ENCODE assay signal across 2 cellular contexts in the genomic region with DNA sequence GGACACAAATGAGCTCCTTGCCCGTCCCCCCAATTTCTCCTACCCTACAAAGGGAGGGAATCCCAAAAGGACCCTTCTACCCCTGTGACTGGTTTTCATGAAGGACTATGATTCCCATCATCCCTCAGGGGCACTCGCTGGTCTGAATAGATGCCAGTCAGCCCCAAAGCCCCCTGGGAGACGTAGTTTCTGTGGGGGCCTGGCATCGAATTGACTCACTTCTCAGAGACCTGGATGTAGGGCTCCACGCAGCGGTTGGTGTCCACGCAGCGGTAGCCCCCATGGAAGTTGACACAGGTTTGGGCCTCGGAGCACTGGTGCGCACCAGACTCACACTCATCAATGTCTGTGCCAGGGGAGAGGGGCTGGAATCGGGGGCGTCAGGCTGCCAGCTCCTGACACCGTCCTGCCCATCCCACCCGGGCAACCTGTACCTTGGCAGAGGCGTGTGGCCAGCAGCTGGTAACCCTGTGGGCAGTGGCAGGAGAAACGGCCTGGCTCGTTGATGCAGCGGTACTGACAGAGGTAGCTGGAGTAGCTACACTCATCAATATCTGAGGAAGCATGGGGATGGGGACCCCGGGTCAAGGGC.
TF ChIP-seq lines count a peak whose summit lies in the region.

No MANE protein-coding gene starts in this region.

TF ChIP-seq in GM23338, 12 proteins besides CTCF, POLR2A, EP300 and RAD21 (continues in another document):
- TF ChIP-seq NANOG (IDR thresholded peaks at IDR 0.05; ENCODE audit: borderline replicate concordance) (no peak), ZNF114 (CRISPR knock-in tag; IDR thresholded peaks at IDR 0.05) (no peak), EZH2 (IDR thresholded peaks at IDR 0.05; ENCODE audit: low read depth, unreplicated experiment) (no peak), STAT1 (IDR thresholded peaks at IDR 0.05; ENCODE audit: unreplicated experiment) (no peak), EZH2phosphoT487 (IDR thresholded peaks at IDR 0.05; ENCODE audit: unreplicated experiment) (no peak)
- TF ChIP-seq, protein P1, sequence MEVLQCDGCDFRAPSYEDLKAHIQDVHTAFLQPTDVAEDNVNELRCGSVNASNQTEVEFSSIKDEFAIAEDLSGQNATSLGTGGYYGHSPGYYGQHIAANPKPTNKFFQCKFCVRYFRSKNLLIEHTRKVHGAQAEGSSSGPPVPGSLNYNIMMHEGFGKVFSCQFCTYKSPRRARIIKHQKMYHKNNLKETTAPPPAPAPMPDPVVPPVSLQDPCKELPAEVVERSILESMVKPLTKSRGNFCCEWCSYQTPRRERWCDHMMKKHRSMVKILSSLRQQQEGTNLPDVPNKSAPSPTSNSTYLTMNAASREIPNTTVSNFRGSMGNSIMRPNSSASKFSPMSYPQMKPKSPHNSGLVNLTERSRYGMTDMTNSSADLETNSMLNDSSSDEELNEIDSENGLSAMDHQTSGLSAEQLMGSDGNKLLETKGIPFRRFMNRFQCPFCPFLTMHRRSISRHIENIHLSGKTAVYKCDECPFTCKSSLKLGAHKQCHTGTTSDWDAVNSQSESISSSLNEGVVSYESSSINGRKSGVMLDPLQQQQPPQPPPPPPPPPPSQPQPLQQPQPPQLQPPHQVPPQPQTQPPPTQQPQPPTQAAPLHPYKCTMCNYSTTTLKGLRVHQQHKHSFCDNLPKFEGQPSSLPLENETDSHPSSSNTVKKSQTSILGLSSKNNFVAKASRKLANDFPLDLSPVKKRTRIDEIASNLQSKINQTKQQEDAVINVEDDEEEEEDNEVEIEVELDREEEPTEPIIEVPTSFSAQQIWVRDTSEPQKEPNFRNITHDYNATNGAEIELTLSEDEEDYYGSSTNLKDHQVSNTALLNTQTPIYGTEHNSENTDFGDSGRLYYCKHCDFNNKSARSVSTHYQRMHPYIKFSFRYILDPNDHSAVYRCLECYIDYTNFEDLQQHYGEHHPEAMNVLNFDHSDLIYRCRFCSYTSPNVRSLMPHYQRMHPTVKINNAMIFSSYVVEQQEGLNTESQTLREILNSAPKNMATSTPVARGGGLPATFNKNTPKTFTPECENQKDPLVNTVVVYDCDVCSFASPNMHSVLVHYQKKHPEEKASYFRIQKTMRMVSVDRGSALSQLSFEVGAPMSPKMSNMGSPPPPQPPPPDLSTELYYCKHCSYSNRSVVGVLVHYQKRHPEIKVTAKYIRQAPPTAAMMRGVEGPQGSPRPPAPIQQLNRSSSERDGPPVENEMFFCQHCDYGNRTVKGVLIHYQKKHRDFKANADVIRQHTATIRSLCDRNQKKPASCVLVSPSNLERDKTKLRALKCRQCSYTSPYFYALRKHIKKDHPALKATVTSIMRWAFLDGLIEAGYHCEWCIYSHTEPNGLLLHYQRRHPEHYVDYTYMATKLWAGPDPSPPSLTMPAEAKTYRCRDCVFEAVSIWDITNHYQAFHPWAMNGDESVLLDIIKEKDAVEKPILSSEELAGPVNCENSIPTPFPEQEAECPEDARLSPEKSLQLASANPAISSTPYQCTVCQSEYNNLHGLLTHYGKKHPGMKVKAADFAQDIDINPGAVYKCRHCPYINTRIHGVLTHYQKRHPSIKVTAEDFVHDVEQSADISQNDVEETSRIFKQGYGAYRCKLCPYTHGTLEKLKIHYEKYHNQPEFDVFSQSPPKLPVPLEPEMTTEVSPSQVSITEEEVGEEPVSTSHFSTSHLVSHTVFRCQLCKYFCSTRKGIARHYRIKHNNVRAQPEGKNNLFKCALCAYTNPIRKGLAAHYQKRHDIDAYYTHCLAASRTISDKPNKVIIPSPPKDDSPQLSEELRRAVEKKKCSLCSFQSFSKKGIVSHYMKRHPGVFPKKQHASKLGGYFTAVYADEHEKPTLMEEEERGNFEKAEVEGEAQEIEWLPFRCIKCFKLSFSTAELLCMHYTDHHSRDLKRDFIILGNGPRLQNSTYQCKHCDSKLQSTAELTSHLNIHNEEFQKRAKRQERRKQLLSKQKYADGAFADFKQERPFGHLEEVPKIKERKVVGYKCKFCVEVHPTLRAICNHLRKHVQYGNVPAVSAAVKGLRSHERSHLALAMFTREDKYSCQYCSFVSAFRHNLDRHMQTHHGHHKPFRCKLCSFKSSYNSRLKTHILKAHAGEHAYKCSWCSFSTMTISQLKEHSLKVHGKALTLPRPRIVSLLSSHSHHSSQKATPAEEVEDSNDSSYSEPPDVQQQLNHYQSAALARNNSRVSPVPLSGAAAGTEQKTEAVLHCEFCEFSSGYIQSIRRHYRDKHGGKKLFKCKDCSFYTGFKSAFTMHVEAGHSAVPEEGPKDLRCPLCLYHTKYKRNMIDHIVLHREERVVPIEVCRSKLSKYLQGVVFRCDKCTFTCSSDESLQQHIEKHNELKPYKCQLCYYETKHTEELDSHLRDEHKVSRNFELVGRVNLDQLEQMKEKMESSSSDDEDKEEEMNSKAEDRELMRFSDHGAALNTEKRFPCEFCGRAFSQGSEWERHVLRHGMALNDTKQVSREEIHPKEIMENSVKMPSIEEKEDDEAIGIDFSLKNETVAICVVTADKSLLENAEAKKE (CRISPR knock-in tag; IDR thresholded peaks at IDR 0.05): no peak
- TF ChIP-seq, protein P2, sequence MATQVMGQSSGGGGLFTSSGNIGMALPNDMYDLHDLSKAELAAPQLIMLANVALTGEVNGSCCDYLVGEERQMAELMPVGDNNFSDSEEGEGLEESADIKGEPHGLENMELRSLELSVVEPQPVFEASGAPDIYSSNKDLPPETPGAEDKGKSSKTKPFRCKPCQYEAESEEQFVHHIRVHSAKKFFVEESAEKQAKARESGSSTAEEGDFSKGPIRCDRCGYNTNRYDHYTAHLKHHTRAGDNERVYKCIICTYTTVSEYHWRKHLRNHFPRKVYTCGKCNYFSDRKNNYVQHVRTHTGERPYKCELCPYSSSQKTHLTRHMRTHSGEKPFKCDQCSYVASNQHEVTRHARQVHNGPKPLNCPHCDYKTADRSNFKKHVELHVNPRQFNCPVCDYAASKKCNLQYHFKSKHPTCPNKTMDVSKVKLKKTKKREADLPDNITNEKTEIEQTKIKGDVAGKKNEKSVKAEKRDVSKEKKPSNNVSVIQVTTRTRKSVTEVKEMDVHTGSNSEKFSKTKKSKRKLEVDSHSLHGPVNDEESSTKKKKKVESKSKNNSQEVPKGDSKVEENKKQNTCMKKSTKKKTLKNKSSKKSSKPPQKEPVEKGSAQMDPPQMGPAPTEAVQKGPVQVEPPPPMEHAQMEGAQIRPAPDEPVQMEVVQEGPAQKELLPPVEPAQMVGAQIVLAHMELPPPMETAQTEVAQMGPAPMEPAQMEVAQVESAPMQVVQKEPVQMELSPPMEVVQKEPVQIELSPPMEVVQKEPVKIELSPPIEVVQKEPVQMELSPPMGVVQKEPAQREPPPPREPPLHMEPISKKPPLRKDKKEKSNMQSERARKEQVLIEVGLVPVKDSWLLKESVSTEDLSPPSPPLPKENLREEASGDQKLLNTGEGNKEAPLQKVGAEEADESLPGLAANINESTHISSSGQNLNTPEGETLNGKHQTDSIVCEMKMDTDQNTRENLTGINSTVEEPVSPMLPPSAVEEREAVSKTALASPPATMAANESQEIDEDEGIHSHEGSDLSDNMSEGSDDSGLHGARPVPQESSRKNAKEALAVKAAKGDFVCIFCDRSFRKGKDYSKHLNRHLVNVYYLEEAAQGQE (IDR thresholded peaks at IDR 0.05; ENCODE audit: unreplicated experiment): no peak
- TF ChIP-seq, protein P3, sequence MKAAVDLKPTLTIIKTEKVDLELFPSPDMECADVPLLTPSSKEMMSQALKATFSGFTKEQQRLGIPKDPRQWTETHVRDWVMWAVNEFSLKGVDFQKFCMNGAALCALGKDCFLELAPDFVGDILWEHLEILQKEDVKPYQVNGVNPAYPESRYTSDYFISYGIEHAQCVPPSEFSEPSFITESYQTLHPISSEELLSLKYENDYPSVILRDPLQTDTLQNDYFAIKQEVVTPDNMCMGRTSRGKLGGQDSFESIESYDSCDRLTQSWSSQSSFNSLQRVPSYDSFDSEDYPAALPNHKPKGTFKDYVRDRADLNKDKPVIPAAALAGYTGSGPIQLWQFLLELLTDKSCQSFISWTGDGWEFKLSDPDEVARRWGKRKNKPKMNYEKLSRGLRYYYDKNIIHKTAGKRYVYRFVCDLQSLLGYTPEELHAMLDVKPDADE (IDR thresholded peaks at IDR 0.05): peak; percentile 92

TF ChIP-seq in GM12878, 131 proteins besides CTCF, POLR2A, EP300 and RAD21:
- TF ChIP-seq SIX5 (IDR thresholded peaks at IDR 0.05; ENCODE audit: low read depth, low read length, severe bottlenecking): peak; percentile 80
- no peak for TF ChIP-seq NFXL1 (IDR thresholded peaks at IDR 0.05; ENCODE audit: borderline replicate concordance)
- TF ChIP-seq, protein P4, sequence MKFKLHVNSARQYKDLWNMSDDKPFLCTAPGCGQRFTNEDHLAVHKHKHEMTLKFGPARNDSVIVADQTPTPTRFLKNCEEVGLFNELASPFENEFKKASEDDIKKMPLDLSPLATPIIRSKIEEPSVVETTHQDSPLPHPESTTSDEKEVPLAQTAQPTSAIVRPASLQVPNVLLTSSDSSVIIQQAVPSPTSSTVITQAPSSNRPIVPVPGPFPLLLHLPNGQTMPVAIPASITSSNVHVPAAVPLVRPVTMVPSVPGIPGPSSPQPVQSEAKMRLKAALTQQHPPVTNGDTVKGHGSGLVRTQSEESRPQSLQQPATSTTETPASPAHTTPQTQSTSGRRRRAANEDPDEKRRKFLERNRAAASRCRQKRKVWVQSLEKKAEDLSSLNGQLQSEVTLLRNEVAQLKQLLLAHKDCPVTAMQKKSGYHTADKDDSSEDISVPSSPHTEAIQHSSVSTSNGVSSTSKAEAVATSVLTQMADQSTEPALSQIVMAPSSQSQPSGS (IDR thresholded peaks at IDR 0.05; ENCODE audit: low read length): no peak
- TF ChIP-seq POLR2AphosphoS5 (IDR thresholded peaks at IDR 0.05; ENCODE audit: low read length): 0 out of 2 replicates have a peak, but pooled peaks have one; percentile 25
- TF ChIP-seq, protein P5, sequence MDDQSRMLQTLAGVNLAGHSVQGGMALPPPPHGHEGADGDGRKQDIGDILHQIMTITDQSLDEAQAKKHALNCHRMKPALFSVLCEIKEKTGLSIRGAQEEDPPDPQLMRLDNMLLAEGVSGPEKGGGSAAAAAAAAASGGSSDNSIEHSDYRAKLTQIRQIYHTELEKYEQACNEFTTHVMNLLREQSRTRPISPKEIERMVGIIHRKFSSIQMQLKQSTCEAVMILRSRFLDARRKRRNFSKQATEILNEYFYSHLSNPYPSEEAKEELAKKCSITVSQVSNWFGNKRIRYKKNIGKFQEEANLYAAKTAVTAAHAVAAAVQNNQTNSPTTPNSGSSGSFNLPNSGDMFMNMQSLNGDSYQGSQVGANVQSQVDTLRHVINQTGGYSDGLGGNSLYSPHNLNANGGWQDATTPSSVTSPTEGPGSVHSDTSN (IDR thresholded peaks at IDR 0.05; ENCODE audit: insufficient replicate concordance, low read depth, low read length): no peak
- TF ChIP-seq CREM (IDR thresholded peaks at IDR 0.05; ENCODE audit: low read depth): no peak
- TF ChIP-seq HCFC1 (IDR thresholded peaks at IDR 0.05; ENCODE audit: low read length): peak; percentile 75
- TF ChIP-seq, protein P6, sequence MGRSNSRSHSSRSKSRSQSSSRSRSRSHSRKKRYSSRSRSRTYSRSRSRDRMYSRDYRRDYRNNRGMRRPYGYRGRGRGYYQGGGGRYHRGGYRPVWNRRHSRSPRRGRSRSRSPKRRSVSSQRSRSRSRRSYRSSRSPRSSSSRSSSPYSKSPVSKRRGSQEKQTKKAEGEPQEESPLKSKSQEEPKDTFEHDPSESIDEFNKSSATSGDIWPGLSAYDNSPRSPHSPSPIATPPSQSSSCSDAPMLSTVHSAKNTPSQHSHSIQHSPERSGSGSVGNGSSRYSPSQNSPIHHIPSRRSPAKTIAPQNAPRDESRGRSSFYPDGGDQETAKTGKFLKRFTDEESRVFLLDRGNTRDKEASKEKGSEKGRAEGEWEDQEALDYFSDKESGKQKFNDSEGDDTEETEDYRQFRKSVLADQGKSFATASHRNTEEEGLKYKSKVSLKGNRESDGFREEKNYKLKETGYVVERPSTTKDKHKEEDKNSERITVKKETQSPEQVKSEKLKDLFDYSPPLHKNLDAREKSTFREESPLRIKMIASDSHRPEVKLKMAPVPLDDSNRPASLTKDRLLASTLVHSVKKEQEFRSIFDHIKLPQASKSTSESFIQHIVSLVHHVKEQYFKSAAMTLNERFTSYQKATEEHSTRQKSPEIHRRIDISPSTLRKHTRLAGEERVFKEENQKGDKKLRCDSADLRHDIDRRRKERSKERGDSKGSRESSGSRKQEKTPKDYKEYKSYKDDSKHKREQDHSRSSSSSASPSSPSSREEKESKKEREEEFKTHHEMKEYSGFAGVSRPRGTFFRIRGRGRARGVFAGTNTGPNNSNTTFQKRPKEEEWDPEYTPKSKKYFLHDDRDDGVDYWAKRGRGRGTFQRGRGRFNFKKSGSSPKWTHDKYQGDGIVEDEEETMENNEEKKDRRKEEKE (IDR thresholded peaks at IDR 0.05): no peak
- no peak for TF ChIP-seq MTA2 (IDR thresholded peaks at IDR 0.05; ENCODE audit: low read depth)
- TF ChIP-seq NRF1 (conservative IDR thresholded peaks at IDR 0.05; ENCODE audit: low read depth, low read length): no peak
- no peak for TF ChIP-seq DPF2 (IDR thresholded peaks at IDR 0.05)
- TF ChIP-seq BMI1 (IDR thresholded peaks at IDR 0.05; ENCODE audit: borderline replicate concordance): no peak
- no peak for TF ChIP-seq TCF3 (IDR thresholded peaks at IDR 0.05; ENCODE audit: borderline replicate concordance, insufficient read depth, low read depth, low read length)
- TF ChIP-seq, protein P7, sequence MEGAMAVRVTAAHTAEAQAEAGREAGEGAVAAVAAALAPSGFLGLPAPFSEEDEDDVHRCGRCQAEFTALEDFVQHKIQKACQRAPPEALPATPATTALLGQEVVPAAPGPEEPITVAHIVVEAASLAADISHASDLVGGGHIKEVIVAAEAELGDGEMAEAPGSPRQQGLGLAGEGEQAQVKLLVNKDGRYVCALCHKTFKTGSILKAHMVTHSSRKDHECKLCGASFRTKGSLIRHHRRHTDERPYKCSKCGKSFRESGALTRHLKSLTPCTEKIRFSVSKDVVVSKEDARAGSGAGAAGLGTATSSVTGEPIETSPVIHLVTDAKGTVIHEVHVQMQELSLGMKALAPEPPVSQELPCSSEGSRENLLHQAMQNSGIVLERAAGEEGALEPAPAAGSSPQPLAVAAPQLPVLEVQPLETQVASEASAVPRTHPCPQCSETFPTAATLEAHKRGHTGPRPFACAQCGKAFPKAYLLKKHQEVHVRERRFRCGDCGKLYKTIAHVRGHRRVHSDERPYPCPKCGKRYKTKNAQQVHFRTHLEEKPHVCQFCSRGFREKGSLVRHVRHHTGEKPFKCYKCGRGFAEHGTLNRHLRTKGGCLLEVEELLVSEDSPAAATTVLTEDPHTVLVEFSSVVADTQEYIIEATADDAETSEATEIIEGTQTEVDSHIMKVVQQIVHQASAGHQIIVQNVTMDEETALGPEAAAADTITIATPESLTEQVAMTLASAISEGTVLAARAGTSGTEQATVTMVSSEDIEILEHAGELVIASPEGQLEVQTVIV (IDR thresholded peaks at IDR 0.05; ENCODE audit: borderline replicate concordance, partially characterized antibody): no peak
- TF ChIP-seq SMAD5 (IDR thresholded peaks at IDR 0.05; ENCODE audit: low read depth): peak; percentile 58; the same call in 1 of the 2 replicates
- no peak for TF ChIP-seq SRF (IDR thresholded peaks at IDR 0.05; ENCODE audit: low read depth in 2 of 2, low read length in 2 of 2)
- TF ChIP-seq SMC3 (IDR thresholded peaks at IDR 0.05; ENCODE audit: borderline replicate concordance, low read length): no peak
